ENCODE assay signal across 1 cellular context in the genomic region with DNA sequence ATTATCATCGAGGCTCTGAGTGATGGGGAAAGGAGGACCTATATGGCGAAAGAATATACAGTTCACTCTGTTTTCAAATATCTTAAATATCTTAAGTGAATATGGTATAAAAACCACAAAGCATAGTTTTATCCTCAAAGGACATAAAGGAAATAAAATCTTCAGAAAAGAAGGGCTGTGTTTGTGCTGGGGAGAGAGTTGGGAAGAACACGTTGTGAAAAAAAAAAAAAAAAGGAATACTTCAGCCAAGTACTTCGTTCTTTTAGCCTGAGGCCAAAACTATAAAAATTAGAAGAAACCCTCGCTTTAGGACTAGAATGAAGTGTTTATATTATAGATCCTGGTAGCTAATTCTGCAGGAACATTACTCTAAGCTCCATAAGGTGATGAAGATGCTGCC.
TF ChIP-seq lines count a peak whose summit lies in the region.

No MANE protein-coding gene starts in this region.

TF ChIP-seq in endothelial cell of umbilical vein, 7 proteins besides CTCF, POLR2A, EP300 and RAD21 (continued from another document):
- no peak for TF ChIP-seq JUN (IDR thresholded peaks at IDR 0.05; ENCODE audit: borderline replicate concordance, insufficient read depth, insufficient read length, low read depth)
- no peak for TF ChIP-seq GATA2 (IDR thresholded peaks at IDR 0.05; ENCODE audit: insufficient read depth, insufficient read length, low read depth, low read length)
- TF ChIP-seq MYC (IDR thresholded peaks at IDR 0.05; ENCODE audit: low read depth, low read length) = no peak
- TF ChIP-seq FOS (IDR thresholded peaks at IDR 0.05; ENCODE audit: borderline replicate concordance, insufficient read depth, low read length) = no peak
- TF ChIP-seq, protein P1, sequence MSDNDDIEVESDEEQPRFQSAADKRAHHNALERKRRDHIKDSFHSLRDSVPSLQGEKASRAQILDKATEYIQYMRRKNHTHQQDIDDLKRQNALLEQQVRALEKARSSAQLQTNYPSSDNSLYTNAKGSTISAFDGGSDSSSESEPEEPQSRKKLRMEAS (IDR thresholded peaks at IDR 0.05; ENCODE audit: insufficient read depth, insufficient read length) = no peak
- TF ChIP-seq EZH2 (IDR thresholded peaks at IDR 0.05; ENCODE audit: borderline replicate concordance, low read depth, low read length, severe bottlenecking) = no peak
